8 cellular contexts compared by ENCODE assay signal in genomic region chr19:20078696-20079095, GRCh38. TPM values are rescaled to one million over a fixed set of nuclear protein-coding genes. Genes with fewer than 3 reads are reported as not detected.
DNase-seq lines count a peak whose midpoint lies in the region; ATAC-seq and TF ChIP-seq lines count a peak whose summit lies in the region.

No MANE protein-coding gene starts in this region.

- WGBS in mesodermal cell (ENCODE audit: insufficient coverage in 2 of 2), 2 experiments, result 0 to 1% methylated on average over 14 to 17 of the region's 19 CpGs

- H3K4me3 ChIP-seq in OCI-LY3 (ENCODE audit: low read length) (peak overlapping the region; percentile 80), mesodermal cell (ENCODE audit: extremely low read depth, insufficient read depth, low read length, poor library complexity, severe bottlenecking) (peak overlapping the region; percentile 73), tibial artery (peak overlapping the region; percentile 49 to 62)

- intact Hi-C loops in tibial artery (cut with DNase I; ENCODE audit: low total_unique reads), result no loop called here

- peak overlapping the region; percentile 63 for H3K4me2 ChIP-seq in OCI-LY3 (ENCODE audit: low read length)

- peak overlapping the region; percentile 61 for H3K9ac ChIP-seq in OCI-LY3 (ENCODE audit: low read length)

- TF ChIP-seq CTCF in OCI-LY3 (IDR thresholded peaks at IDR 0.05; ENCODE audit: low read depth, low read length), result no peak
- TF ChIP-seq CTCF in tibial artery (IDR thresholded peaks at IDR 0.05), result no peak

- no peaks in the 10 kb centered on the region for H3K4me1 ChIP-seq in OCI-LY3 (ENCODE audit: low read length)
- H3K4me1 ChIP-seq in mesodermal cell (ENCODE audit: control insufficient read depth, insufficient read depth, low read length, poor library complexity, severe bottlenecking), result peaks cover 8% of the 10 kb centered on the region
- peaks cover 0 to 17% (median 5%) of the 10 kb centered on the region in 4 donors for H3K4me1 ChIP-seq in tibial artery

- ATAC-seq in GM21717 (IDR thresholded peaks at IDR 0.05; ENCODE audit: unreplicated experiment), result no peak

- H3K9me3 ChIP-seq in OCI-LY3 (ENCODE audit: insufficient read depth, low read length) (peaks cover 4% of the 10 kb centered on the region; the same call in 1 of the 2 replicates), mesodermal cell (ENCODE audit: control insufficient read depth, low read length) (peaks cover 18% of the 10 kb centered on the region), tibial artery (no peaks in the 10 kb centered on the region)

- H4K20me1 ChIP-seq in OCI-LY3 (ENCODE audit: insufficient read depth, low read length), result no peaks in the 10 kb centered on the region

- 0 out of 2 replicates have a peak overlapping the region, but pooled peaks have one; percentile 25 for H2AFZ ChIP-seq in OCI-LY3 (ENCODE audit: low read depth, low read length)

- DNase-seq in Daoy (ENCODE audit: low read depth), result peak; percentile 9
- DNase-seq in ecto neural progenitor cell (ENCODE audit: low spot score), result peak; percentile 59
- peak; percentile 32 to 71 for DNase-seq in tibial artery
- DNase-seq in activated gamma-delta T cell treated with Interleukin-2 at 50 U/mL for 16 hours, result no peak
- no peak for DNase-seq in DMS153 treated with DMSO at 0.1 percent for 48 hours (lab: John Stamatoyannopoulos, UW; ENCODE audit: unreplicated experiment)

- peaks cover 51% of the 10 kb centered on the region for H3K79me2 ChIP-seq in OCI-LY3 (ENCODE audit: low read length)

- no peaks in the 10 kb centered on the region for H3K27me3 ChIP-seq in OCI-LY3 (ENCODE audit: low read depth, low read length)
- H3K27me3 ChIP-seq in tibial artery, result no peaks in the 10 kb centered on the region

- peaks cover 19% of the 10 kb centered on the region for H3K36me3 ChIP-seq in OCI-LY3 (replicated peaks; ENCODE audit: low read depth, low read length)
- peaks cover 28% of the 10 kb centered on the region for H3K36me3 ChIP-seq in mesodermal cell (ENCODE audit: control insufficient read depth, insufficient read depth, low read length)
- H3K36me3 ChIP-seq in tibial artery, result no peaks in the 10 kb centered on the region

- H3K27ac ChIP-seq in OCI-LY3 (ENCODE audit: low read length) (peak overlapping the region; percentile 52; the same call in 1 of the 2 replicates), mesodermal cell (ENCODE audit: low read depth, low read length, severe bottlenecking) (peak overlapping the region; percentile 88), tibial artery (peak overlapping the region; percentile 32 to 38)

RNA-seq across cellular contexts. Expression of gene ZNF90, which starts 0.9 kb away (rescaled TPM):
- total RNA-seq in Daoy (2014; rRNA removed; shearing (Covaris generic)), result 2.1 and 2.4 TPM in 2 replicates
- 8.3 TPM for polyA plus RNA-seq in mesodermal cell (2013, experiment 1 of 2)
- 8.0 TPM for polyA plus RNA-seq in mesodermal cell (2013, experiment 2 of 2)

RNA-seq across cellular contexts. Expression of gene ZNF682, which starts 39.4 kb away (rescaled TPM):
- 4.7 and 26.5 TPM in 2 replicates for total RNA-seq in Daoy (2014; rRNA removed; shearing (Covaris generic))
- 6.4 TPM for polyA plus RNA-seq in mesodermal cell (2013, experiment 1 of 2)
- polyA plus RNA-seq in mesodermal cell (2013, experiment 2 of 2), result 7.6 TPM

Comparison
In these comparisons a context has a peak if more than half of its experiments do, and no peak if none do; other contexts are left out.
1. DNase-seq: peak in Daoy (single experiment), ecto neural progenitor cell (single experiment) and tibial artery (2 of 2); none in activated gamma-delta T cell treated with Interleukin-2 at 50 U/mL for 16 hours (single experiment) and DMS153 treated with DMSO at 0.1 percent for 48 hours (single experiment).
2. H3K27ac ChIP-seq: peak in every context shown above with its lines; median percentile 88 in mesodermal cell; 52 in OCI-LY3; 35 in tibial artery.
3. Peak in every context shown above with its lines, with median percentiles within 50 percentile points of each other: H3K4me3 ChIP-seq.